Comparison of ENCODE assay signal across 1 cellular context in genomic region chr1:212467843-212468482, GRCh38.
TF ChIP-seq lines count a peak whose summit lies in the region.

No MANE protein-coding gene starts in this region.

TF ChIP-seq in K562, 482 proteins besides CTCF, POLR2A, EP300 and RAD21:
- TF ChIP-seq EGR1 (conservative IDR thresholded peaks at IDR 0.05) (peak; percentile 79), BCLAF1 (IDR thresholded peaks at IDR 0.05; ENCODE audit: borderline replicate concordance in 1 of 2, control insufficient read depth in 1 of 2, low read depth in 2 of 2, low read length in 1 of 2) (no peak), TFAP4 (CRISPR knock-in tag; IDR thresholded peaks at IDR 0.05; ENCODE audit: borderline replicate concordance) (peak; percentile 59; the same call in 1 of the 2 replicates), TGIF2 (CRISPR knock-in tag; IDR thresholded peaks at IDR 0.05) (no peak), SMARCA5 (IDR thresholded peaks at IDR 0.05) (no peak), HNRNPK (IDR thresholded peaks at IDR 0.05; ENCODE audit: low read depth, low read length, poor library complexity, severe bottlenecking) (peak; percentile 96), KDM1A (IDR thresholded peaks at IDR 0.05) (peak in 1 of 2 experiments; percentile 30; a peak in 1 of 4 replicates), ZNF263 (CRISPR knock-in tag; IDR thresholded peaks at IDR 0.05; ENCODE audit: borderline replicate concordance) (peak; percentile 95), MED1 (CRISPR knock-in tag; IDR thresholded peaks at IDR 0.05; ENCODE audit: borderline replicate concordance) (no peak), PCBP2 (IDR thresholded peaks at IDR 0.05; ENCODE audit: low read depth, low read length, poor library complexity, severe bottlenecking) (peak; percentile 90), PCBP1 (IDR thresholded peaks at IDR 0.05; ENCODE audit: low read depth, low read length, poor library complexity, severe bottlenecking) (peak; percentile 88), SETDB1 (IDR thresholded peaks at IDR 0.05; ENCODE audit: low read length) (no peak), GABPA (tag; conservative IDR thresholded peaks at IDR 0.05; ENCODE audit: low read depth) (0 out of 2 replicates have a peak, but pooled peaks have one; percentile 28)
